1 cellular context compared by ENCODE assay signal in the genomic region with DNA sequence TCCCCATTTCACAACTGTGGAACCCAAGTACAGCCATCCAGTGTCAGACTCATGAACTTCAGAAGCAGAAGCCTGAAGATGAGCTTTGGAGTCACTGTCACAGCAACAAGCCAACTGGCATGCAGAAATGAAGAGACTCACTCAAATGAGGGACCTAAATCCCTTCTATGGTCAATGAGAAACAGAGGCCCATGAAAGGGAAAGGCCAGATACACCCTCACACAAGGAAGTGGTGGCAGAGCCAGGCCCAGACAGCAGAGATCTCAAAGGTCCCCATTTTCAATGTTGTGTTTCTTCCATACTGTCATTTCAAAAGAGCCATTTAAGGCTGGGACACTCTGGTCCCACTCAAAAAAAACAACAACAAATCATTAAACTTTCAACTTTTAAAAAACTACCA.
TF ChIP-seq lines count a peak whose summit lies in the region.

No MANE protein-coding gene starts in this region.

TF ChIP-seq in GM12878, 131 proteins besides CTCF, POLR2A, EP300 and RAD21 (continued from another document):
- TF ChIP-seq, protein P1, sequence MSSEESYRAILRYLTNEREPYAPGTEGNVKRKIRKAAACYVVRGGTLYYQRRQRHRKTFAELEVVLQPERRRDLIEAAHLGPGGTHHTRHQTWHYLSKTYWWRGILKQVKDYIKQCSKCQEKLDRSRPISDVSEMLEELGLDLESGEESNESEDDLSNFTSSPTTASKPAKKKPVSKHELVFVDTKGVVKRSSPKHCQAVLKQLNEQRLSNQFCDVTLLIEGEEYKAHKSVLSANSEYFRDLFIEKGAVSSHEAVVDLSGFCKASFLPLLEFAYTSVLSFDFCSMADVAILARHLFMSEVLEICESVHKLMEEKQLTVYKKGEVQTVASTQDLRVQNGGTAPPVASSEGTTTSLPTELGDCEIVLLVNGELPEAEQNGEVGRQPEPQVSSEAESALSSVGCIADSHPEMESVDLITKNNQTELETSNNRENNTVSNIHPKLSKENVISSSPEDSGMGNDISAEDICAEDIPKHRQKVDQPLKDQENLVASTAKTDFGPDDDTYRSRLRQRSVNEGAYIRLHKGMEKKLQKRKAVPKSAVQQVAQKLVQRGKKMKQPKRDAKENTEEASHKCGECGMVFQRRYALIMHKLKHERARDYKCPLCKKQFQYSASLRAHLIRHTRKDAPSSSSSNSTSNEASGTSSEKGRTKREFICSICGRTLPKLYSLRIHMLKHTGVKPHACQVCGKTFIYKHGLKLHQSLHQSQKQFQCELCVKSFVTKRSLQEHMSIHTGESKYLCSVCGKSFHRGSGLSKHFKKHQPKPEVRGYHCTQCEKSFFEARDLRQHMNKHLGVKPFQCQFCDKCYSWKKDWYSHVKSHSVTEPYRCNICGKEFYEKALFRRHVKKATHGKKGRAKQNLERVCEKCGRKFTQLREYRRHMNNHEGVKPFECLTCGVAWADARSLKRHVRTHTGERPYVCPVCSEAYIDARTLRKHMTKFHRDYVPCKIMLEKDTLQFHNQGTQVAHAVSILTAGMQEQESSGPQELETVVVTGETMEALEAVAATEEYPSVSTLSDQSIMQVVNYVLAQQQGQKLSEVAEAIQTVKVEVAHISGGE (CRISPR knock-in tag; IDR thresholded peaks at IDR 0.05) = no peak
- TF ChIP-seq TARDBP (IDR thresholded peaks at IDR 0.05; ENCODE audit: borderline replicate concordance) (no peak), MYB (IDR thresholded peaks at IDR 0.05; ENCODE audit: borderline replicate concordance, low read depth, low read length) (no peak), PRDM15 (CRISPR knock-in tag; IDR thresholded peaks at IDR 0.05) (no peak), NRF1 (conservative IDR thresholded peaks at IDR 0.05; ENCODE audit: low read depth, low read length) (no peak)
